In the genomic region with DNA sequence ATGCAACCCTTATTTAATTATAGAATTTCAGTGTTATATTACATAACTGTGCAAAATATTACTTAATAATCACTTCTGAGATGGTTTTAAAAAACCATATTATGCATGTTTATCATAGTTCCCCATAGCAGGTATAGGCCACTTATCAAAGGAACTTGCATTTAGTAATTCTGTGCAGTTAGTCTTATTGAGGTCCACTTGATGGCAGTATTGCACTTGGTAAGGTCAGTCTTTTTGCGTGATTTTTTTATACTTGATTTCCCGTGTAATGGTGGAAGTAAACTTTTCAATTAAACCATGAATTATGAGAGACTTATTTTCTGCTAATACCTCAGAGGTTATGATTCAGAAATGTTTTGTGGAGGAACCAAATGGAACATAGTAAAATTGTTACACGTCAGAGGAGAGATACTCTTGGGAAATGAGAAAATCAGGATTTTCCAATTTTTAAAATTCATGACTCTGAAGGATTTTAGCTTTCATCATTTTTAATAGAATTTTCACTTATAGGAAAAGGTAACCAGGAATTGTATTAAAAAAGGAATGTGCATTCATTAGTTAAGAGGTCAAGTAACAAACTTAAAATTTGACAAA, we compare ENCODE assay signal across 8 cellular contexts.
A peak's percentile ranks its signal among the peaks of the same experiment; 100 is the strongest.
DNase-seq lines count a peak whose midpoint lies in the region; FAIRE-seq and TF ChIP-seq lines count a peak whose summit lies in the region.

No MANE protein-coding gene starts in this region.

- H3K4me1 ChIP-seq in Karpas-422 (ENCODE audit: low read length) = no peaks in the 10 kb centered on the region
- H3K4me1 ChIP-seq in SK-N-SH (ENCODE audit: control insufficient read depth in 1 of 2, insufficient read depth in 2 of 2, low read depth in 1 of 2, low read length in 1 of 2) = no peaks in the 10 kb centered on the region; a peak in 1 of 4 replicates
- no peaks in the 10 kb centered on the region for H3K4me1 ChIP-seq in CD4-positive, alpha-beta memory T cell (ENCODE audit: insufficient read depth, low read length)

- H3K4me2 ChIP-seq in Karpas-422 (ENCODE audit: low read depth, low read length, poor library complexity, severe bottlenecking) = no peak overlapping the region
- H3K4me2 ChIP-seq in SK-N-SH = no peak overlapping the region; the same call in 1 of the 2 replicates

- no peak for TF ChIP-seq EP300 in SK-N-SH (IDR thresholded peaks at IDR 0.05; ENCODE audit: borderline replicate concordance in 1 of 2, low read depth in 1 of 2, low read length in 1 of 2)

- no peak overlapping the region for H3K27ac Mint-ChIP-seq in type B pancreatic cell
- H3K27ac Mint-ChIP-seq in CD4-positive, alpha-beta memory T cell = no peak overlapping the region

- H3F3A ChIP-seq in SK-N-SH (replicated peaks; ENCODE audit: insufficient read depth) = no peaks in the 10 kb centered on the region

- TF ChIP-seq RAD21 in SK-N-SH (IDR thresholded peaks at IDR 0.05; ENCODE audit: low read length) = peak; percentile 94

- no peaks in the 10 kb centered on the region for H3K9me3 Mint-ChIP-seq in type B pancreatic cell
- no peaks in the 10 kb centered on the region for H3K9me3 Mint-ChIP-seq in CD4-positive, alpha-beta memory T cell

- H3K9me3 ChIP-seq in Karpas-422 (ENCODE audit: low read length) (no peaks in the 10 kb centered on the region), SK-N-SH (no peaks in the 10 kb centered on the region)
- no peaks in the 10 kb centered on the region for H3K9me3 ChIP-seq in CD4-positive, alpha-beta memory T cell (ENCODE audit: control insufficient read depth in 1 of 2, low read length in 2 of 2)

- no peaks in the 10 kb centered on the region for H3K79me2 ChIP-seq in Karpas-422 (ENCODE audit: low read length)
- H3K79me2 ChIP-seq in SK-N-SH (ENCODE audit: insufficient read depth) = no peaks in the 10 kb centered on the region

- peaks cover 4% of the 10 kb centered on the region for H3K4me1 Mint-ChIP-seq in type B pancreatic cell (ENCODE audit: unreplicated experiment)
- no peaks in the 10 kb centered on the region for H3K4me1 Mint-ChIP-seq in CD4-positive, alpha-beta memory T cell

- 33% methylated on average over 3 of the region's 3 CpGs for WGBS in SK-N-SH (ENCODE audit: low lambda C conversion rate)

- H3K9me2 ChIP-seq in Karpas-422 (replicated peaks; ENCODE audit: insufficient read depth, low read length) (no peaks in the 10 kb centered on the region), SK-N-SH (no peaks in the 10 kb centered on the region)

- FAIRE-seq in GM12892 (lab: Jason Lieb, UNC) = no peak

- H3K27ac ChIP-seq in Karpas-422 (ENCODE audit: low read length) = no peak overlapping the region
- H3K27ac ChIP-seq in SK-N-SH (ENCODE audit: low read depth in 2 of 2, low read length in 1 of 2) = no peak overlapping the region
- H3K27ac ChIP-seq in CD4-positive, alpha-beta memory T cell (ENCODE audit: low read depth, low read length) = no peak overlapping the region

- DNase-seq in NCI-H2107 treated with DMSO at 0.1 percent for 48 hours (lab: John Stamatoyannopoulos, UW; ENCODE audit: unreplicated experiment) (peak; percentile 13), NCI-H2107 (lab: John Stamatoyannopoulos, UW) (no peak), Karpas-422 (peak; percentile 76), SK-N-SH (peak; percentile 47), glomerular visceral epithelial cell (ENCODE audit: extremely low spot score) (peak; percentile 53), type B pancreatic cell (ENCODE audit: extremely low spot score, unreplicated experiment) (no peak), GM12892 (ENCODE audit: insufficient read length) (no peak)
- DNase-seq in CD4-positive, alpha-beta memory T cell = no peak

- no peak overlapping the region for H2AFZ ChIP-seq in Karpas-422 (ENCODE audit: low read length)
- peak overlapping the region; percentile 42; the same call in 1 of the 2 replicates for H2AFZ ChIP-seq in SK-N-SH (ENCODE audit: low read depth)

- CTCF ChIA-PET in SK-N-SH (lab: Yijun Ruan, JAX) = interaction anchor here (0.6 to 2.2 kb wide), 13 partner anchors 10 to 1592 kb away, joined by 3 to 10 read pairs (median 3); no protein-coding TSS in a partner anchor
- CTCF ChIA-PET in CD4-positive, alpha-beta memory T cell (lab: Charles Lee; ENCODE audit: partially characterized antibody) = no interaction called here

- intact Hi-C loops in CD4-positive, alpha-beta memory T cell (cut with micrococcal nuclease) = no loop called here

- H3K4me3 ChIP-seq in Karpas-422 (ENCODE audit: low read length) = no peak overlapping the region
- H3K4me3 ChIP-seq in SK-N-SH (ENCODE audit: low read depth in 2 of 2, low read length in 1 of 2) = peak overlapping the region in 1 of 2 experiments; percentile 9; a peak in 1 of 4 replicates
- H3K4me3 ChIP-seq in CD4-positive, alpha-beta memory T cell (ENCODE audit: low read length in 2 of 2) = no peak overlapping the region

- H3K27me3 Mint-ChIP-seq in type B pancreatic cell = no peaks in the 10 kb centered on the region
- H3K27me3 Mint-ChIP-seq in CD4-positive, alpha-beta memory T cell = no peaks in the 10 kb centered on the region

- TF ChIP-seq POLR2A in GM12892 (IDR thresholded peaks at IDR 0.05; ENCODE audit: low read depth, low read length) = no peak

- H3K36me3 Mint-ChIP-seq in type B pancreatic cell = no peaks in the 10 kb centered on the region
- H3K36me3 Mint-ChIP-seq in CD4-positive, alpha-beta memory T cell = no peaks in the 10 kb centered on the region

- no peaks in the 10 kb centered on the region for H4K20me1 ChIP-seq in Karpas-422 (ENCODE audit: insufficient read depth, low read depth, low read length)
- H4K20me1 ChIP-seq in SK-N-SH (ENCODE audit: insufficient read depth) = no peaks in the 10 kb centered on the region

- TF ChIP-seq CTCF in SK-N-SH (IDR thresholded peaks at IDR 0.05) (peak; percentile 78), type B pancreatic cell (conservative IDR thresholded peaks at IDR 0.05) (peak; percentile 82)

- peak overlapping the region; percentile 70 for H3K4me3 Mint-ChIP-seq in type B pancreatic cell
- H3K4me3 Mint-ChIP-seq in CD4-positive, alpha-beta memory T cell = no peak overlapping the region

- POLR2A ChIA-PET in SK-N-SH (lab: Yijun Ruan, JAX) = no interaction called here
- POLR2A ChIA-PET in CD4-positive, alpha-beta memory T cell (lab: Charles Lee; ENCODE audit: partially characterized antibody) = no interaction called here

- no peaks in the 10 kb centered on the region for H3K36me3 ChIP-seq in Karpas-422 (ENCODE audit: insufficient read depth, low read length)
- no peaks in the 10 kb centered on the region for H3K36me3 ChIP-seq in SK-N-SH (replicated peaks in 1 of 2; ENCODE audit: control insufficient read depth in 1 of 2, insufficient read depth in 2 of 2, low read length in 1 of 2)
- no peaks in the 10 kb centered on the region for H3K36me3 ChIP-seq in CD4-positive, alpha-beta memory T cell (ENCODE audit: insufficient read depth, low read length)

- H3K27me3 ChIP-seq in Karpas-422 (ENCODE audit: low read length) = no peaks in the 10 kb centered on the region
- no peaks in the 10 kb centered on the region for H3K27me3 ChIP-seq in SK-N-SH (ENCODE audit: insufficient read depth)
- H3K27me3 ChIP-seq in CD4-positive, alpha-beta memory T cell (ENCODE audit: insufficient read depth, low read length) = no peaks in the 10 kb centered on the region

- no peak overlapping the region for H3K9ac ChIP-seq in Karpas-422 (ENCODE audit: low read length)
- H3K9ac ChIP-seq in SK-N-SH = no peak overlapping the region

TF ChIP-seq in SK-N-SH, 30 proteins besides CTCF, POLR2A, EP300 and RAD21:
- TF ChIP-seq SMC3 (IDR thresholded peaks at IDR 0.05; ENCODE audit: low read depth, low read length) (peak; percentile 66), JUND (IDR thresholded peaks at IDR 0.05) (no peak), RCOR1 (IDR thresholded peaks at IDR 0.05; ENCODE audit: low read length) (0 out of 2 replicates have a peak, but pooled peaks have one; percentile 18)

Comparison
In these comparisons a context has a peak if more than half of its experiments do, and no peak if none do; other contexts are left out.
1. DNase-seq: peak in NCI-H2107 treated with DMSO at 0.1 percent for 48 hours (single experiment), Karpas-422 (single experiment), SK-N-SH (single experiment) and glomerular visceral epithelial cell (single experiment); none in NCI-H2107 (single experiment), type B pancreatic cell (single experiment), GM12892 (single experiment) and CD4-positive, alpha-beta memory T cell (0 of 5).